In genomic region chr21:16492892-16493291, GRCh38 we compare ENCODE assay signal across 17 cellular contexts.
"Had no signal": no experiment of that assay in that cellular context is flagged by ENCODE, and none has a peak within 500 bp of the region (broad histone marks: within the 10 kb centered on the region; RNA-seq: fewer than 3 reads in every experiment).

No MANE protein-coding gene starts in this region.

- ATAC-seq: WTC11 had no signal

- DNase-seq: activated CD4-positive, alpha-beta memory T cell treated with anti-CD3 and anti-CD28 coated beads for 36 hours; activated CD4-positive, alpha-beta T cell treated with anti-CD3 and anti-CD28 coated beads for 4 hours; activated naive CD8-positive, alpha-beta T cell treated with anti-CD3 and anti-CD28 coated beads for 36 hours; activated T-cell treated with anti-CD3 and anti-CD28 coated beads for 4 hours; amniotic stem cell; caudate nucleus; dorsolateral prefrontal cortex; hippocampal formation; retina; stimulated activated CD4-positive, alpha-beta T cell treated with anti-CD3 and anti-CD28 coated beads, Interleukin-12 subunit alpha, Interleukin-12 subunit beta, amount 100 ng/mL, for 4 hours; stimulated activated CD4-positive, alpha-beta T cell treated with anti-CD3 and anti-CD28 coated beads, Interleukin-1b, Interleukin-23, amount 100 ng/mL, for 48 hours; stimulated activated CD8-positive, alpha-beta memory T cell treated with anti-CD3 and anti-CD28 coated beads, Interleukin-4, amount 100 ng/mL, for 48 hours; stimulated activated naive CD4-positive, alpha-beta T cell treated with Interleukin-2 at 50 U/mL for 16 hours; substantia nigra; T-helper 2 cell had no signal

- H3K4me3 ChIP-seq: dorsolateral prefrontal cortex, tibial nerve had no signal

- H3K27ac ChIP-seq: dorsolateral prefrontal cortex, tibial nerve had no signal

- H3K27me3 ChIP-seq: dorsolateral prefrontal cortex, tibial nerve had no signal

- H3K36me3 ChIP-seq: tibial nerve had no signal

- H3K9me3 ChIP-seq: tibial nerve had no signal
